In the genomic region with DNA sequence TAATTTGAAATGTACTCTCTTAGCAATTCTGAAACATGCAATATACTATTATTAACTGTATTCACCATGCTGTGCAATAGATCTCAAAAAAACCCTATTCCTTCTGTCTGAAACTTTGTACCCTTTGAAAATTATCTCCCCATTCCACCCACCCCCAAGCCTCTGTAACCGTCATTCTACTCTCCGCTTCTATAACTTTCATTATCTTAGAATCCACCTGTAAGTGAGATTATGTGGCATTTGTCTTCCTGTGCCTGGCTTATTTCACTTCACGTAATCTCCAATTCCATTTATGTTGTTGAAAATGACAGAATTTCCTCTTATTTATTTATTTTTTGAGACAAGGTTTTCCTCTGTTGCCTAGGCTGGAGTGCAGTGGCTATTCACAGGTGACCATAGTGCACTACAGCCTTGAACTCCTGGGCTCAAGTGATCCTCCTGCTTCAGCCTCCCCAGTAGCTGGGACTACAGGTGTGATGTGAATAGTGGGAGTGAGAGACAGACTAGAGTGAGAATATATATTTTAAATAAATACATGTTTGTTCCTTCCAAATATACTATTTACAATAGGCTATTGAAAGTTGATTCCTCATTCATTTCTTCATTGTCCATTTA, we compare ENCODE assay signal across 1 cellular context.
TF ChIP-seq lines count a peak whose summit lies in the region.

No MANE protein-coding gene starts in this region.

TF ChIP-seq in K562, 482 proteins besides CTCF, POLR2A, EP300 and RAD21 (continued from another document and continues in another):
- TF ChIP-seq, protein P1, sequence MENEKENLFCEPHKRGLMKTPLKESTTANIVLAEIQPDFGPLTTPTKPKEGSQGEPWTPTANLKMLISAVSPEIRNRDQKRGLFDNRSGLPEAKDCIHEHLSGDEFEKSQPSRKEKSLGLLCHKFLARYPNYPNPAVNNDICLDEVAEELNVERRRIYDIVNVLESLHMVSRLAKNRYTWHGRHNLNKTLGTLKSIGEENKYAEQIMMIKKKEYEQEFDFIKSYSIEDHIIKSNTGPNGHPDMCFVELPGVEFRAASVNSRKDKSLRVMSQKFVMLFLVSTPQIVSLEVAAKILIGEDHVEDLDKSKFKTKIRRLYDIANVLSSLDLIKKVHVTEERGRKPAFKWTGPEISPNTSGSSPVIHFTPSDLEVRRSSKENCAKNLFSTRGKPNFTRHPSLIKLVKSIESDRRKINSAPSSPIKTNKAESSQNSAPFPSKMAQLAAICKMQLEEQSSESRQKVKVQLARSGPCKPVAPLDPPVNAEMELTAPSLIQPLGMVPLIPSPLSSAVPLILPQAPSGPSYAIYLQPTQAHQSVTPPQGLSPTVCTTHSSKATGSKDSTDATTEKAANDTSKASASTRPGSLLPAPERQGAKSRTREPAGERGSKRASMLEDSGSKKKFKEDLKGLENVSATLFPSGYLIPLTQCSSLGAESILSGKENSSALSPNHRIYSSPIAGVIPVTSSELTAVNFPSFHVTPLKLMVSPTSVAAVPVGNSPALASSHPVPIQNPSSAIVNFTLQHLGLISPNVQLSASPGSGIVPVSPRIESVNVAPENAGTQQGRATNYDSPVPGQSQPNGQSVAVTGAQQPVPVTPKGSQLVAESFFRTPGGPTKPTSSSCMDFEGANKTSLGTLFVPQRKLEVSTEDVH (IDR thresholded peaks at IDR 0.05; ENCODE audit: low read depth, partially characterized antibody): no peak
- no peak for TF ChIP-seq POLR2G (IDR thresholded peaks at IDR 0.05; ENCODE audit: low read depth, low read length)
- TF ChIP-seq BCOR (IDR thresholded peaks at IDR 0.05): 0 out of 2 replicates have a peak, but pooled peaks have one; percentile 23
- TF ChIP-seq PML (IDR thresholded peaks at IDR 0.05; ENCODE audit: low read length): peak; percentile 87
- peak in 1 of 2 experiments; percentile 48; a peak in 2 of 4 replicates for TF ChIP-seq TBL1XR1 (IDR thresholded peaks at IDR 0.05; ENCODE audit: low read length in 2 of 2)
- TF ChIP-seq, protein P2, sequence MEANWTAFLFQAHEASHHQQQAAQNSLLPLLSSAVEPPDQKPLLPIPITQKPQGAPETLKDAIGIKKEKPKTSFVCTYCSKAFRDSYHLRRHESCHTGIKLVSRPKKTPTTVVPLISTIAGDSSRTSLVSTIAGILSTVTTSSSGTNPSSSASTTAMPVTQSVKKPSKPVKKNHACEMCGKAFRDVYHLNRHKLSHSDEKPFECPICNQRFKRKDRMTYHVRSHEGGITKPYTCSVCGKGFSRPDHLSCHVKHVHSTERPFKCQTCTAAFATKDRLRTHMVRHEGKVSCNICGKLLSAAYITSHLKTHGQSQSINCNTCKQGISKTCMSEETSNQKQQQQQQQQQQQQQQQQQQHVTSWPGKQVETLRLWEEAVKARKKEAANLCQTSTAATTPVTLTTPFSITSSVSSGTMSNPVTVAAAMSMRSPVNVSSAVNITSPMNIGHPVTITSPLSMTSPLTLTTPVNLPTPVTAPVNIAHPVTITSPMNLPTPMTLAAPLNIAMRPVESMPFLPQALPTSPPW (CRISPR knock-in tag; IDR thresholded peaks at IDR 0.05): peak; percentile 61
- no peak for TF ChIP-seq CEBPB (tag; IDR thresholded peaks at IDR 0.05)
- TF ChIP-seq RBM17 (IDR thresholded peaks at IDR 0.05; ENCODE audit: borderline replicate concordance, low read depth, low read length): no peak
- TF ChIP-seq ZNF12 (CRISPR knock-in tag; IDR thresholded peaks at IDR 0.05): no peak
- peak; percentile 91 for TF ChIP-seq NCOR1 (IDR thresholded peaks at IDR 0.05)
- TF ChIP-seq, protein P3, sequence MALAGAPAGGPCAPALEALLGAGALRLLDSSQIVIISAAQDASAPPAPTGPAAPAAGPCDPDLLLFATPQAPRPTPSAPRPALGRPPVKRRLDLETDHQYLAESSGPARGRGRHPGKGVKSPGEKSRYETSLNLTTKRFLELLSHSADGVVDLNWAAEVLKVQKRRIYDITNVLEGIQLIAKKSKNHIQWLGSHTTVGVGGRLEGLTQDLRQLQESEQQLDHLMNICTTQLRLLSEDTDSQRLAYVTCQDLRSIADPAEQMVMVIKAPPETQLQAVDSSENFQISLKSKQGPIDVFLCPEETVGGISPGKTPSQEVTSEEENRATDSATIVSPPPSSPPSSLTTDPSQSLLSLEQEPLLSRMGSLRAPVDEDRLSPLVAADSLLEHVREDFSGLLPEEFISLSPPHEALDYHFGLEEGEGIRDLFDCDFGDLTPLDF (CRISPR knock-in tag; IDR thresholded peaks at IDR 0.05): no peak
- no peak for TF ChIP-seq ESRRA (IDR thresholded peaks at IDR 0.05; ENCODE audit: borderline replicate concordance, low read depth)
- TF ChIP-seq ZNF766 (CRISPR knock-in tag; conservative IDR thresholded peaks at IDR 0.05): no peak
- TF ChIP-seq, protein P4, sequence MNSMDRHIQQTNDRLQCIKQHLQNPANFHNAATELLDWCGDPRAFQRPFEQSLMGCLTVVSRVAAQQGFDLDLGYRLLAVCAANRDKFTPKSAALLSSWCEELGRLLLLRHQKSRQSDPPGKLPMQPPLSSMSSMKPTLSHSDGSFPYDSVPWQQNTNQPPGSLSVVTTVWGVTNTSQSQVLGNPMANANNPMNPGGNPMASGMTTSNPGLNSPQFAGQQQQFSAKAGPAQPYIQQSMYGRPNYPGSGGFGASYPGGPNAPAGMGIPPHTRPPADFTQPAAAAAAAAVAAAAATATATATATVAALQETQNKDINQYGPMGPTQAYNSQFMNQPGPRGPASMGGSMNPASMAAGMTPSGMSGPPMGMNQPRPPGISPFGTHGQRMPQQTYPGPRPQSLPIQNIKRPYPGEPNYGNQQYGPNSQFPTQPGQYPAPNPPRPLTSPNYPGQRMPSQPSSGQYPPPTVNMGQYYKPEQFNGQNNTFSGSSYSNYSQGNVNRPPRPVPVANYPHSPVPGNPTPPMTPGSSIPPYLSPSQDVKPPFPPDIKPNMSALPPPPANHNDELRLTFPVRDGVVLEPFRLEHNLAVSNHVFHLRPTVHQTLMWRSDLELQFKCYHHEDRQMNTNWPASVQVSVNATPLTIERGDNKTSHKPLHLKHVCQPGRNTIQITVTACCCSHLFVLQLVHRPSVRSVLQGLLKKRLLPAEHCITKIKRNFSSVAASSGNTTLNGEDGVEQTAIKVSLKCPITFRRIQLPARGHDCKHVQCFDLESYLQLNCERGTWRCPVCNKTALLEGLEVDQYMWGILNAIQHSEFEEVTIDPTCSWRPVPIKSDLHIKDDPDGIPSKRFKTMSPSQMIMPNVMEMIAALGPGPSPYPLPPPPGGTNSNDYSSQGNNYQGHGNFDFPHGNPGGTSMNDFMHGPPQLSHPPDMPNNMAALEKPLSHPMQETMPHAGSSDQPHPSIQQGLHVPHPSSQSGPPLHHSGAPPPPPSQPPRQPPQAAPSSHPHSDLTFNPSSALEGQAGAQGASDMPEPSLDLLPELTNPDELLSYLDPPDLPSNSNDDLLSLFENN (IDR thresholded peaks at IDR 0.05; ENCODE audit: low read depth in 2 of 2, low read length in 2 of 2): peak in 1 of 2 experiments; percentile 87; a peak in 2 of 4 replicates
- TF ChIP-seq ZKSCAN3 (CRISPR knock-in tag; IDR thresholded peaks at IDR 0.05): no peak
- TF ChIP-seq, protein P5, sequence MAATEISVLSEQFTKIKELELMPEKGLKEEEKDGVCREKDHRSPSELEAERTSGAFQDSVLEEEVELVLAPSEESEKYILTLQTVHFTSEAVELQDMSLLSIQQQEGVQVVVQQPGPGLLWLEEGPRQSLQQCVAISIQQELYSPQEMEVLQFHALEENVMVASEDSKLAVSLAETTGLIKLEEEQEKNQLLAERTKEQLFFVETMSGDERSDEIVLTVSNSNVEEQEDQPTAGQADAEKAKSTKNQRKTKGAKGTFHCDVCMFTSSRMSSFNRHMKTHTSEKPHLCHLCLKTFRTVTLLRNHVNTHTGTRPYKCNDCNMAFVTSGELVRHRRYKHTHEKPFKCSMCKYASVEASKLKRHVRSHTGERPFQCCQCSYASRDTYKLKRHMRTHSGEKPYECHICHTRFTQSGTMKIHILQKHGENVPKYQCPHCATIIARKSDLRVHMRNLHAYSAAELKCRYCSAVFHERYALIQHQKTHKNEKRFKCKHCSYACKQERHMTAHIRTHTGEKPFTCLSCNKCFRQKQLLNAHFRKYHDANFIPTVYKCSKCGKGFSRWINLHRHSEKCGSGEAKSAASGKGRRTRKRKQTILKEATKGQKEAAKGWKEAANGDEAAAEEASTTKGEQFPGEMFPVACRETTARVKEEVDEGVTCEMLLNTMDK (IDR thresholded peaks at IDR 0.05; ENCODE audit: borderline replicate concordance, insufficient read depth, low read depth, low read length, poor library complexity, severe bottlenecking): no peak
- TF ChIP-seq FOS (IDR thresholded peaks at IDR 0.05; ENCODE audit: extremely low read depth, insufficient read length): no peak
- TF ChIP-seq CXXC5 (CRISPR knock-in tag; IDR thresholded peaks at IDR 0.05): peak; percentile 53
- TF ChIP-seq, protein P6, sequence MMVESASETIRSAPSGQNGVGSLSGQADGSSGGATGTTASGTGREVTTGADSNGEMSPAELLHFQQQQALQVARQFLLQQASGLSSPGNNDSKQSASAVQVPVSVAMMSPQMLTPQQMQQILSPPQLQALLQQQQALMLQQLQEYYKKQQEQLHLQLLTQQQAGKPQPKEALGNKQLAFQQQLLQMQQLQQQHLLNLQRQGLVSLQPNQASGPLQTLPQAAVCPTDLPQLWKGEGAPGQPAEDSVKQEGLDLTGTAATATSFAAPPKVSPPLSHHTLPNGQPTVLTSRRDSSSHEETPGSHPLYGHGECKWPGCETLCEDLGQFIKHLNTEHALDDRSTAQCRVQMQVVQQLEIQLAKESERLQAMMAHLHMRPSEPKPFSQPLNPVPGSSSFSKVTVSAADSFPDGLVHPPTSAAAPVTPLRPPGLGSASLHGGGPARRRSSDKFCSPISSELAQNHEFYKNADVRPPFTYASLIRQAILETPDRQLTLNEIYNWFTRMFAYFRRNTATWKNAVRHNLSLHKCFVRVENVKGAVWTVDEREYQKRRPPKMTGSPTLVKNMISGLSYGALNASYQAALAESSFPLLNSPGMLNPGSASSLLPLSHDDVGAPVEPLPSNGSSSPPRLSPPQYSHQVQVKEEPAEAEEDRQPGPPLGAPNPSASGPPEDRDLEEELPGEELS (CRISPR knock-in tag; IDR thresholded peaks at IDR 0.05; ENCODE audit: borderline replicate concordance): no peak
- peak; percentile 80 for TF ChIP-seq NFIC (IDR thresholded peaks at IDR 0.05)
- TF ChIP-seq MTA1 (IDR thresholded peaks at IDR 0.05; ENCODE audit: borderline replicate concordance): 0 out of 2 replicates have a peak, but pooled peaks have one; percentile 46
- no peak; the same call in 1 of the 2 replicates for TF ChIP-seq RFX1 (IDR thresholded peaks at IDR 0.05)
- TF ChIP-seq ZNF707 (CRISPR knock-in tag; conservative IDR thresholded peaks at IDR 0.05): no peak
- no peak for TF ChIP-seq JUND (IDR thresholded peaks at IDR 0.05; ENCODE audit: borderline replicate concordance, low read depth, low read length)
- peak; percentile 45; the same call in 1 of the 3 replicates for TF ChIP-seq JUND (tag; IDR thresholded peaks at IDR 0.05; ENCODE audit: borderline replicate concordance, low read depth, low read length)
- TF ChIP-seq, protein P7, sequence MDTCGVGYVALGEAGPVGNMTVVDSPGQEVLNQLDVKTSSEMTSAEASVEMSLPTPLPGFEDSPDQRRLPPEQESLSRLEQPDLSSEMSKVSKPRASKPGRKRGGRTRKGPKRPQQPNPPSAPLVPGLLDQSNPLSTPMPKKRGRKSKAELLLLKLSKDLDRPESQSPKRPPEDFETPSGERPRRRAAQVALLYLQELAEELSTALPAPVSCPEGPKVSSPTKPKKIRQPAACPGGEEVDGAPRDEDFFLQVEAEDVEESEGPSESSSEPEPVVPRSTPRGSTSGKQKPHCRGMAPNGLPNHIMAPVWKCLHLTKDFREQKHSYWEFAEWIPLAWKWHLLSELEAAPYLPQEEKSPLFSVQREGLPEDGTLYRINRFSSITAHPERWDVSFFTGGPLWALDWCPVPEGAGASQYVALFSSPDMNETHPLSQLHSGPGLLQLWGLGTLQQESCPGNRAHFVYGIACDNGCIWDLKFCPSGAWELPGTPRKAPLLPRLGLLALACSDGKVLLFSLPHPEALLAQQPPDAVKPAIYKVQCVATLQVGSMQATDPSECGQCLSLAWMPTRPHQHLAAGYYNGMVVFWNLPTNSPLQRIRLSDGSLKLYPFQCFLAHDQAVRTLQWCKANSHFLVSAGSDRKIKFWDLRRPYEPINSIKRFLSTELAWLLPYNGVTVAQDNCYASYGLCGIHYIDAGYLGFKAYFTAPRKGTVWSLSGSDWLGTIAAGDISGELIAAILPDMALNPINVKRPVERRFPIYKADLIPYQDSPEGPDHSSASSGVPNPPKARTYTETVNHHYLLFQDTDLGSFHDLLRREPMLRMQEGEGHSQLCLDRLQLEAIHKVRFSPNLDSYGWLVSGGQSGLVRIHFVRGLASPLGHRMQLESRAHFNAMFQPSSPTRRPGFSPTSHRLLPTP (IDR thresholded peaks at IDR 0.05; ENCODE audit: borderline replicate concordance, extremely low read depth, insufficient read length): no peak
- TF ChIP-seq CC2D1A (IDR thresholded peaks at IDR 0.05): peak; percentile 47; the same call in 1 of the 2 replicates
- TF ChIP-seq, protein P8, sequence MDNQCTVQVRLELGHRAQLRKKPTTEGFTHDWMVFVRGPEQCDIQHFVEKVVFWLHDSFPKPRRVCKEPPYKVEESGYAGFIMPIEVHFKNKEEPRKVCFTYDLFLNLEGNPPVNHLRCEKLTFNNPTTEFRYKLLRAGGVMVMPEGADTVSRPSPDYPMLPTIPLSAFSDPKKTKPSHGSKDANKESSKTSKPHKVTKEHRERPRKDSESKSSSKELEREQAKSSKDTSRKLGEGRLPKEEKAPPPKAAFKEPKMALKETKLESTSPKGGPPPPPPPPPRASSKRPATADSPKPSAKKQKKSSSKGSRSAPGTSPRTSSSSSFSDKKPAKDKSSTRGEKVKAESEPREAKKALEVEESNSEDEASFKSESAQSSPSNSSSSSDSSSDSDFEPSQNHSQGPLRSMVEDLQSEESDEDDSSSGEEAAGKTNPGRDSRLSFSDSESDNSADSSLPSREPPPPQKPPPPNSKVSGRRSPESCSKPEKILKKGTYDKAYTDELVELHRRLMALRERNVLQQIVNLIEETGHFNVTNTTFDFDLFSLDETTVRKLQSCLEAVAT (IDR thresholded peaks at IDR 0.05): peak; percentile 44 to 61; a peak in 3 of 4 replicates
- peak; percentile 91 for TF ChIP-seq TAL1 (IDR thresholded peaks at IDR 0.05)
- peak; percentile 94 for TF ChIP-seq TEAD4 (IDR thresholded peaks at IDR 0.05; ENCODE audit: low read length)
- TF ChIP-seq TEAD4 (CRISPR knock-in tag; IDR thresholded peaks at IDR 0.05; ENCODE audit: borderline replicate concordance): no peak
- TF ChIP-seq LEF1 (IDR thresholded peaks at IDR 0.05): peak; percentile 76
- peak; percentile 20 for TF ChIP-seq CCNT2 (IDR thresholded peaks at IDR 0.05; ENCODE audit: borderline replicate concordance, extremely low read depth, insufficient read length, low read depth, low read length)
- TF ChIP-seq CREM (IDR thresholded peaks at IDR 0.05; ENCODE audit: low read depth): peak; percentile 37; the same call in 1 of the 2 replicates
- TF ChIP-seq KDM2B (CRISPR knock-in tag; IDR thresholded peaks at IDR 0.05): no peak
- 0 out of 2 replicates have a peak, but pooled peaks have one; percentile 37 for TF ChIP-seq ZNF589 (CRISPR knock-in tag; IDR thresholded peaks at IDR 0.05; ENCODE audit: low read depth)
- no peak for TF ChIP-seq NRF1 (conservative IDR thresholded peaks at IDR 0.05 in 1 of 2, IDR thresholded peaks at IDR 0.05 in 1 of 2)
- 0 out of 4 replicates have a peak, but pooled peaks of 1 of the 2 experiments have one; percentile 44 for TF ChIP-seq RCOR1 (IDR thresholded peaks at IDR 0.05; ENCODE audit: borderline replicate concordance in 1 of 2, low read depth in 2 of 2, low read length in 2 of 2)
- peak; percentile 74 for TF ChIP-seq FOXM1 (IDR thresholded peaks at IDR 0.05; ENCODE audit: low read depth)
- no peak for TF ChIP-seq FOXM1 (CRISPR knock-in tag; IDR thresholded peaks at IDR 0.05; ENCODE audit: low read depth)
